ENCODE assay signal across 8 cellular contexts in the genomic region with DNA sequence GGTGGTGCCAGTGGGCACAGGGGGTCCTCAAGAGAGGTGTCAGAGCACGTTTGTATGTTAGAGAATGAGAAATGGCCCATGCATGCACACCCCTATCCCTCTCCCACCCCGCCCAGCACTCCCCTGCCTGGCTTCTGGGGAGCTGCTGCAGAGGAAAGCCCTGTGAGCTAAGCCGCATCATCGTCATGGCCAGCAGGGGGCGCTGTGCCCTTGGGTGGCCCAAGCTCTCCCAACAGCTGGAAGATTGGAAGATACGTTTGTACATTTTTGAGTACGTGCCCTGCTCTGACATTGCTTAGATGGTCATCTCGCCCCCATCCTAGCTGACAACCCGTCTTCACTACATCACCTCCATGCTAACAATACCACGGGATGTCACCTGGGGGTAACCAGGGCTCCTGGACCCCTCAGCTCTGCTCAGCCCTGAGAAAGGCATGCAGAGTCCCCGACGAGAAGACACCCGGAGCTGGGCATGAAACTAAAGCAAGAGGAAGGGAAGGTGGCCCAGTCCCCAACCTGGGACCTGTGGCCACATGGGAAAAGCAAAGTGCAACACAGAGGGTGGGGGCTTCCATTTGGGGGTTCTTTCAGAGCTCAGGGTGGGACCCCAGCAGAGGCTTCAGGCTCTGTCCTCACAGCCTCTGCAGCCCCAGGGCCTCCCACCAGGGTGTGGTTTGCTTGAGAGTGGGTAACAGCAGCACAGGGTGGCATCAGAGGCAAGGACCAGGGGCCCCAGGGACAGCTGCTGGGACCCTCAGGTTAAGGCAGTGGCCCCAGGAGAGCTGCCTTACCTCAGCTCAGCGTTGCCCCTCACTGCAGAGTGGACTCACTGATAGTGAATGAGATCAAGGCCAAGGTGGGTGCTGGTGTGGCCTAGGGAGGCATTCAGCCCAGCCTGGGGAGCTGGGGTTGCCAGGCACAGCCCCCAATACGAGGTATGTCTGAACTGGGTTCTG.
DNase-seq lines count a peak whose midpoint lies in the region; ATAC-seq and TF ChIP-seq lines count a peak whose summit lies in the region.

No MANE protein-coding gene starts in this region.

- H3K4me1 Mint-ChIP-seq in activated CD4-positive, alpha-beta T cell treated with anti-CD3 and anti-CD28 coated beads, Interleukin-2, amount 10 ng/mL, durations not matched to agents 24 days and 14 days, result peaks cover 6% of the 10 kb centered on the region

- H3K9me3 Mint-ChIP-seq in activated CD4-positive, alpha-beta T cell treated with anti-CD3 and anti-CD28 coated beads, Interleukin-2, amount 10 ng/mL, durations not matched to agents 24 days and 14 days, result no peaks in the 10 kb centered on the region

- no peak overlapping the region for H3K9ac ChIP-seq in liver (ENCODE audit: low read depth in 1 of 2, low read length in 2 of 2)

- peak overlapping the region; percentile 18 for H3K27ac Mint-ChIP-seq in activated CD4-positive, alpha-beta T cell treated with anti-CD3 and anti-CD28 coated beads, Interleukin-2, amount 10 ng/mL, durations not matched to agents 24 days and 14 days

- 46% methylated on average over 15 of the region's 15 CpGs for WGBS in liver

- no peaks in the 10 kb centered on the region for H3K36me3 ChIP-seq in liver (ENCODE audit: control insufficient read depth in 4 of 4, insufficient read depth in 3 of 4, low read depth in 1 of 4, low read length in 3 of 4)

- H3K4me3 ChIP-seq in liver (ENCODE audit: low read depth in 1 of 3, low read length in 3 of 3), result no peak overlapping the region

- H3K4me3 Mint-ChIP-seq in activated CD4-positive, alpha-beta T cell treated with anti-CD3 and anti-CD28 coated beads, Interleukin-2, amount 10 ng/mL, durations not matched to agents 24 days and 14 days, result no peak overlapping the region

- TF ChIP-seq CTCF in AG09319 (IDR thresholded peaks at IDR 0.05; ENCODE audit: low read depth, low read length) (peak; percentile 89), liver (IDR thresholded peaks at IDR 0.05; ENCODE audit: low read depth, low read length, missing input control) (peak; percentile 74)

- no peaks in the 10 kb centered on the region for H3K27me3 ChIP-seq in liver (ENCODE audit: control insufficient read depth in 4 of 4, insufficient read depth in 4 of 4, low read length in 3 of 4)

- DNase-seq in AG09319 (ENCODE audit: extremely low read depth, low read depth) (no peak), GM19238 (ENCODE audit: insufficient read length, low spot score) (peak; percentile 58), NCI-H2171 treated with DMSO at 0.1 percent for 48 hours (lab: John Stamatoyannopoulos, UW) (peak; percentile 32), cerebellar cortex (ENCODE audit: low spot score) (peak; percentile 31)
- DNase-seq in activated CD4-positive, alpha-beta T cell treated with anti-CD3 and anti-CD28 coated beads, Interleukin-2, amount 10 ng/mL, durations not matched to agents 24 days and 14 days, result peak; percentile 92
- DNase-seq in stimulated activated CD4-positive, alpha-beta T cell treated with anti-CD3 and anti-CD28 coated beads, TNF-alpha, amount 100 ng/mL, for 4 hours (ENCODE audit: low read depth in 3 of 3), result peak; percentile 59 to 77 (median 65)

- H3K27ac ChIP-seq in liver (ENCODE audit: low read depth in 1 of 2, low read length in 2 of 2), result no peak overlapping the region

- no peaks in the 10 kb centered on the region for H3K27me3 Mint-ChIP-seq in activated CD4-positive, alpha-beta T cell treated with anti-CD3 and anti-CD28 coated beads, Interleukin-2, amount 10 ng/mL, durations not matched to agents 24 days and 14 days

- H3K36me3 Mint-ChIP-seq in activated CD4-positive, alpha-beta T cell treated with anti-CD3 and anti-CD28 coated beads, Interleukin-2, amount 10 ng/mL, durations not matched to agents 24 days and 14 days (ENCODE audit: low read depth), result no peaks in the 10 kb centered on the region

- intact Hi-C loops in activated CD4-positive, alpha-beta T cell treated with anti-CD3 and anti-CD28 coated beads, Interleukin-2, amount 10 ng/mL, durations not matched to agents 24 days and 14 days (cut with micrococcal nuclease), result loop anchor here (1.0 to 2.0 kb wide), 3 partner anchors 23 to 292 kb away; no protein-coding TSS in a partner anchor

- ATAC-seq in HG03139 (IDR thresholded peaks at IDR 0.05; ENCODE audit: unreplicated experiment), result no peak

- H3K9me3 ChIP-seq in liver (ENCODE audit: control insufficient read depth in 4 of 4, low read length in 3 of 4), result no peaks in the 10 kb centered on the region

- TF ChIP-seq RAD21 in liver (IDR thresholded peaks at IDR 0.05), result peak; percentile 83 to 90

- no peaks in the 10 kb centered on the region for H3K4me1 ChIP-seq in liver (ENCODE audit: control insufficient read depth in 4 of 4, insufficient read depth in 4 of 4, low read length in 3 of 4)

TF ChIP-seq in liver, 16 proteins besides CTCF, POLR2A, EP300 and RAD21:
- TF ChIP-seq, protein P1, sequence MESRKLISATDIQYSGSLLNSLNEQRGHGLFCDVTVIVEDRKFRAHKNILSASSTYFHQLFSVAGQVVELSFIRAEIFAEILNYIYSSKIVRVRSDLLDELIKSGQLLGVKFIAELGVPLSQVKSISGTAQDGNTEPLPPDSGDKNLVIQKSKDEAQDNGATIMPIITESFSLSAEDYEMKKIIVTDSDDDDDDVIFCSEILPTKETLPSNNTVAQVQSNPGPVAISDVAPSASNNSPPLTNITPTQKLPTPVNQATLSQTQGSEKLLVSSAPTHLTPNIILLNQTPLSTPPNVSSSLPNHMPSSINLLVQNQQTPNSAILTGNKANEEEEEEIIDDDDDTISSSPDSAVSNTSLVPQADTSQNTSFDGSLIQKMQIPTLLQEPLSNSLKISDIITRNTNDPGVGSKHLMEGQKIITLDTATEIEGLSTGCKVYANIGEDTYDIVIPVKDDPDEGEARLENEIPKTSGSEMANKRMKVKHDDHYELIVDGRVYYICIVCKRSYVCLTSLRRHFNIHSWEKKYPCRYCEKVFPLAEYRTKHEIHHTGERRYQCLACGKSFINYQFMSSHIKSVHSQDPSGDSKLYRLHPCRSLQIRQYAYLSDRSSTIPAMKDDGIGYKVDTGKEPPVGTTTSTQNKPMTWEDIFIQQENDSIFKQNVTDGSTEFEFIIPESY (IDR thresholded peaks at IDR 0.05), result no peak
- TF ChIP-seq EGR1 (IDR thresholded peaks at IDR 0.05; ENCODE audit: low read depth in 2 of 2) (no peak), TAF1 (conservative IDR thresholded peaks at IDR 0.05) (no peak), HNF4G (IDR thresholded peaks at IDR 0.05) (no peak), RXRA (IDR thresholded peaks at IDR 0.05) (no peak)
TF ChIP-seq in liver: peak in this region for 0.
